ENCODE assay signal across 8 cellular contexts in the genomic region with DNA sequence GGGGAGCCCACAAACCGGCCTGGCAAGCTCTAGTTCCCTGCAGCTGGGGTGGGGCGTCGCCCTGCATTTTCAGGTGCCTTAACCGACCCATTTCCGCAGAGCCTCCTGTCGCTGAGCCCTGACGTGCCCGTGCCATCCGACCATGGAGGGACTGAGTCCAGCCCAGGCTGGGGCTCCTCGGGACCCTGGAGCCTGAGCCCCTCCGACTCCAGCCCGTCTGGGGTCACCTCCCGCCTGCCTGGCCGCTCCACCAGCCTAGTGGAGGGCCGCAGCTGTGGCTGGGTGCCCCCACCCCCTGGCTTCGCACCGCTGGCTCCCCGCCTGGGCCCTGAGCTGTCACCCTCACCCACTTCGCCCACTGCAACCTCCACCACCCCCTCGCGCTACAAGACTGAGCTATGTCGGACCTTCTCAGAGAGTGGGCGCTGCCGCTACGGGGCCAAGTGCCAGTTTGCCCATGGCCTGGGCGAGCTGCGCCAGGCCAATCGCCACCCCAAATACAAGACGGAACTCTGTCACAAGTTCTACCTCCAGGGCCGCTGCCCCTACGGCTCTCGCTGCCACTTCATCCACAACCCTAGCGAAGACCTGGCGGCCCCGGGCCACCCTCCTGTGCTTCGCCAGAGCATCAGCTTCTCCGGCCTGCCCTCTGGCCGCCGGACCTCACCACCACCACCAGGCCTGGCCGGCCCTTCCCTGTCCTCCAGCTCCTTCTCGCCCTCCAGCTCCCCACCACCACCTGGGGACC. TPM values are rescaled to one million over a fixed set of nuclear protein-coding genes. Genes with fewer than 3 reads are reported as not detected.
DNase-seq lines count a peak whose midpoint lies in the region; ATAC-seq and TF ChIP-seq lines count a peak whose summit lies in the region.

No MANE protein-coding gene starts in this region.

- peak overlapping the region; percentile 99 to 100 for H3K27ac ChIP-seq in esophagus (ENCODE audit: low read depth in 2 of 2, low read length in 1 of 2)

- H3K4me3 Mint-ChIP-seq in natural killer cell = peak overlapping the region; percentile 97

- H3K9me3 Mint-ChIP-seq in natural killer cell = no peaks in the 10 kb centered on the region

- WGBS in esophagus, 2 donors = 3 to 6% methylated on average over 41 of the region's 41 CpGs

- ATAC-seq in activated CD4-positive, CD25-positive, alpha-beta regulatory T cell treated with anti-CD3 and anti-CD28 coated beads, Interleukin-2, amount 50 U/mL, for 24 hours = no peak
- ATAC-seq in natural killer cell = no peak
- no peak for ATAC-seq in HG02973 (IDR thresholded peaks at IDR 0.05; ENCODE audit: unreplicated experiment)
- no peak for ATAC-seq in GM18502 (IDR thresholded peaks at IDR 0.05; ENCODE audit: poor library complexity, unreplicated experiment)

- H3K27me3 ChIP-seq in esophagus (ENCODE audit: control insufficient read depth in 1 of 2, insufficient read depth in 2 of 2, low read length in 2 of 2) = no peaks in the 10 kb centered on the region

- peaks cover 0 to 7% of the 10 kb centered on the region in 2 donors for H3K4me1 ChIP-seq in esophagus (ENCODE audit: control insufficient read depth in 2 of 2, insufficient read depth in 2 of 2, low read length in 1 of 2)

- intact Hi-C loops in natural killer cell (cut with micrococcal nuclease) = no loop called here

- H3K27ac Mint-ChIP-seq in natural killer cell = peak overlapping the region; percentile 96 to 97

- in situ Hi-C loops in GM13976 (cut with MboI; ENCODE audit: low sequenced_read_pairs, unreplicated experiment) = no loop called here

- H3K9me3 ChIP-seq in esophagus (ENCODE audit: control insufficient read depth in 2 of 2, insufficient read depth in 1 of 2, low read depth in 1 of 2, low read length in 1 of 2) = no peaks in the 10 kb centered on the region

- H3K36me3 ChIP-seq in esophagus (ENCODE audit: control insufficient read depth in 2 of 2, insufficient read depth in 2 of 2, low read length in 1 of 2) = peaks cover 7 to 11% of the 10 kb centered on the region in 2 donors

- DNase-seq in activated CD4-positive, CD25-positive, alpha-beta regulatory T cell (lab: John Stamatoyannopoulos, UW) = peak in 3 of 4 experiments; percentile 29 to 74 (median 66)
- peak; percentile 77 for DNase-seq in activated CD8-positive, alpha-beta memory T cell treated with anti-CD3 and anti-CD28 coated beads for 24 hours
- DNase-seq in natural killer cell (peak; percentile 59), GM13976 (ENCODE audit: low spot score) (no peak)

- no peaks in the 10 kb centered on the region for H3K27me3 Mint-ChIP-seq in natural killer cell (ENCODE audit: low read depth in 2 of 2)

- peaks cover 7% of the 10 kb centered on the region for H3K36me3 Mint-ChIP-seq in natural killer cell

- H3K4me1 Mint-ChIP-seq in natural killer cell = peaks cover 56 to 75% of the 10 kb centered on the region in 2 donors

- H3K4me3 ChIP-seq in esophagus (ENCODE audit: low read depth in 1 of 2, low read length in 2 of 2) = peak overlapping the region; percentile 94

- no peak for TF ChIP-seq CTCF in natural killer cell (IDR thresholded peaks at IDR 0.05)
- no peak for TF ChIP-seq CTCF in GM13976 (IDR thresholded peaks at IDR 0.05; ENCODE audit: borderline replicate concordance, control extremely low read depth, extremely low read depth, insufficient read depth, missing control alignments)

RNA-seq across cellular contexts. Expression of gene ZFP36, which starts 1.2 kb away (rescaled TPM):
- polyA plus RNA-seq in esophagus = 100 to 1,000 TPM; 249 to 382 TPM
- total RNA-seq in natural killer cell = 1,000 to 10,000 TPM; 1,232 to 2,074 (median 1,769) TPM

RNA-seq across cellular contexts. Expression of gene PLEKHG2, which starts 4.7 kb away (rescaled TPM):
- 1 to 10 TPM; 3.8 to 9.2 TPM for polyA plus RNA-seq in esophagus
- 100 to 1,000 TPM in 1 of 3 donors, 10 to 100 TPM in 2; 70.2 to 129 (median 80.7) TPM for total RNA-seq in natural killer cell

RNA-seq across cellular contexts. Expression of gene MED29, which starts 16.6 kb away (rescaled TPM):
- 10 to 100 TPM; 15.6 to 22.7 TPM for polyA plus RNA-seq in esophagus
- total RNA-seq in natural killer cell = 10 to 100 TPM; 37.5 to 49.1 (median 45.9) TPM

RNA-seq across cellular contexts. Expression of gene PAF1, which starts 16.9 kb away (rescaled TPM):
- polyA plus RNA-seq in esophagus = 10 to 100 TPM; 41.8 to 43.0 TPM
- 10 to 100 TPM; 54.3 to 80.9 (median 68.3) TPM for total RNA-seq in natural killer cell

RNA-seq across cellular contexts. Expression of gene RPS16, which starts 27.9 kb away (rescaled TPM):
- polyA plus RNA-seq in esophagus = 1,000 to 10,000 TPM; 1,628 to 3,096 TPM
- total RNA-seq in natural killer cell = 1,000 to 10,000 TPM; 1,227 to 1,543 (median 1,399) TPM
